17 cellular contexts compared by ENCODE assay signal in genomic region chr15:45495588-45495987, GRCh38.
"Had no signal": no experiment of that assay in that cellular context is flagged by ENCODE, and none has a peak within 500 bp of the region (broad histone marks: within the 10 kb centered on the region; RNA-seq: fewer than 3 reads in every experiment).

No MANE protein-coding gene starts in this region.

- H3K36me3 Mint-ChIP-seq: immature natural killer cell; natural killer cell treated with Interleukin-12 subunit alpha and Interleukin-12 subunit beta and Interleukin-15 and Interleukin-18, amount 100 ng/mL, for 72 hours had no signal

- ATAC-seq: left ventricle myocardium superior; lower lobe of right lung; natural killer cell treated with Interleukin-12 subunit alpha and Interleukin-12 subunit beta and Interleukin-15 and Interleukin-18, amount 100 ng/mL, for 72 hours; right cardiac atrium; stimulated activated memory B cell treated with anti-CD40 and anti-IgM and Interleukin-4, amounts not matched to agents 10 μg/mL and 1 μg/mL and 100 μg/mL, for 72 hours; stimulated activated naive CD8-positive, alpha-beta T cell treated with anti-CD3 and anti-CD28 coated beads, Interleukin-15, Interleukin-2, amounts not matched to agents 100 U/mL and 50 U/mL, for 24 hours had no signal

- H3K27ac Mint-ChIP-seq: immature natural killer cell; natural killer cell treated with Interleukin-12 subunit alpha and Interleukin-12 subunit beta and Interleukin-15 and Interleukin-18, amount 100 ng/mL, for 72 hours; progenitor cell of endocrine pancreas; stimulated activated memory B cell treated with anti-CD40 and anti-IgM and Interleukin-4, amounts not matched to agents 10 μg/mL and 1 μg/mL and 100 μg/mL, for 72 hours had no signal

- H3K27me3 Mint-ChIP-seq: naive B cell; natural killer cell treated with Interleukin-12 subunit alpha and Interleukin-12 subunit beta and Interleukin-15 and Interleukin-18, amount 100 ng/mL, for 72 hours; progenitor cell of endocrine pancreas; stimulated activated memory B cell treated with anti-CD40 and anti-IgM and Interleukin-4, amounts not matched to agents 10 μg/mL and 1 μg/mL and 100 μg/mL, for 72 hours had no signal

- H3K4me3 Mint-ChIP-seq: immature natural killer cell; naive B cell; natural killer cell treated with Interleukin-12 subunit alpha and Interleukin-12 subunit beta and Interleukin-15 and Interleukin-18, amount 100 ng/mL, for 72 hours; neural crest cell; stimulated activated memory B cell treated with anti-CD40 and anti-IgM and Interleukin-4, amounts not matched to agents 10 μg/mL and 1 μg/mL and 100 μg/mL, for 72 hours had no signal

- DNase-seq: dermis blood vessel endothelial cell; effector memory CD4-positive, alpha-beta T cell; hypothalamus; immature natural killer cell; left ventricle myocardium superior; lower lobe of right lung; naive B cell; right cardiac atrium; sigmoid colon; stimulated activated CD4-positive, alpha-beta T cell treated with anti-CD3 and anti-CD28 coated beads, Interleukin-2, amount 100 ng/mL, for 24 hours; stimulated activated CD4-positive, alpha-beta T cell treated with anti-CD3 and anti-CD28 coated beads, Interleukin-4, amount 100 ng/mL, for 24 hours; stimulated activated naive CD8-positive, alpha-beta T cell treated with anti-CD3 and anti-CD28 coated beads, Interleukin-15, Interleukin-2, amounts not matched to agents 100 U/mL and 50 U/mL, for 24 hours; upper lobe of left lung had no signal

- H3K4me1 Mint-ChIP-seq: immature natural killer cell; naive B cell; neural crest cell; stimulated activated memory B cell treated with anti-CD40 and anti-IgM and Interleukin-4, amounts not matched to agents 10 μg/mL and 1 μg/mL and 100 μg/mL, for 72 hours had no signal

- H3K9me3 Mint-ChIP-seq: immature natural killer cell; naive B cell; natural killer cell treated with Interleukin-12 subunit alpha and Interleukin-12 subunit beta and Interleukin-15 and Interleukin-18, amount 100 ng/mL, for 72 hours; neural crest cell; stimulated activated memory B cell treated with anti-CD40 and anti-IgM and Interleukin-4, amounts not matched to agents 10 μg/mL and 1 μg/mL and 100 μg/mL, for 72 hours had no signal
